17 cellular contexts compared by ENCODE assay signal in genomic region chr18:46452820-46453219, GRCh38.
A peak's percentile ranks its signal among the peaks of the same experiment; 100 is the strongest.
DNase-seq lines count a peak whose midpoint lies in the region; ATAC-seq and TF ChIP-seq lines count a peak whose summit lies in the region.
"Had no signal": no experiment of that assay in that cellular context is flagged by ENCODE, and none has a peak within 500 bp of the region (broad histone marks: within the 10 kb centered on the region; RNA-seq: fewer than 3 reads in every experiment).

No MANE protein-coding gene starts in this region.

- H3K27me3 Mint-ChIP-seq in activated CD8-positive, alpha-beta T cell treated with anti-CD3 and anti-CD28 coated beads for 36 hours = no peaks in the 10 kb centered on the region

- no peaks in the 10 kb centered on the region for H3K27me3 ChIP-seq in RWPE2 (ENCODE audit: insufficient read depth, poor library complexity, severe bottlenecking)
- H3K27me3 ChIP-seq: ascending aorta had no signal

- H3K27ac Mint-ChIP-seq in activated CD8-positive, alpha-beta T cell treated with anti-CD3 and anti-CD28 coated beads for 36 hours = no peak overlapping the region
- H3K27ac Mint-ChIP-seq: dendritic cell treated with granulocyte-macrophage colony-stimulating factor and Interleukin-4, amounts not matched to agents 40 ng/mL and 50 ng/mL, for 4 days; memory B cell; stimulated activated effector memory CD8-positive, alpha-beta T cell treated with anti-CD3 and anti-CD28 coated beads, Interleukin-12 subunit alpha, Interleukin-12 subunit beta, amount 100 ng/mL, for 72 hours had no signal

- no peaks in the 10 kb centered on the region for H3K9me3 Mint-ChIP-seq in activated CD8-positive, alpha-beta T cell treated with anti-CD3 and anti-CD28 coated beads for 36 hours
- H3K9me3 Mint-ChIP-seq: dendritic cell treated with granulocyte-macrophage colony-stimulating factor and Interleukin-4, amounts not matched to agents 40 ng/mL and 50 ng/mL, for 4 days; stimulated activated effector memory CD8-positive, alpha-beta T cell treated with anti-CD3 and anti-CD28 coated beads, Interleukin-12 subunit alpha, Interleukin-12 subunit beta, amount 100 ng/mL, for 72 hours had no signal

- POLR2A ChIA-PET in activated CD8-positive, alpha-beta T cell treated with anti-CD3 and anti-CD28 coated beads for 36 hours (lab: Charles Lee) = no interaction called here

- H3K4me1 ChIP-seq in RWPE2 (ENCODE audit: insufficient read depth, poor library complexity, severe bottlenecking) = no peaks in the 10 kb centered on the region
- H3K4me1 ChIP-seq: ascending aorta had no signal

- DNase-seq in NCI-H345 (lab: John Stamatoyannopoulos, UW) = peak; percentile 18
- DNase-seq in NCI-H345 treated with DMSO at 0.1 percent for 48 hours (lab: John Stamatoyannopoulos, UW; ENCODE audit: unreplicated experiment) = no peak
- DNase-seq in LoVo (ENCODE audit: low spot score) = peak; percentile 54
- no peak for DNase-seq in RWPE2 (ENCODE audit: low spot score)
- DNase-seq in left lobe of liver (ENCODE audit: low spot score) = peak; percentile 14
- no peak for DNase-seq in activated CD8-positive, alpha-beta T cell treated with anti-CD3 and anti-CD28 coated beads for 36 hours
- DNase-seq in nucleus accumbens (lab: John Stamatoyannopoulos, UW) = no peak
- DNase-seq: activated CD8-positive, alpha-beta memory T cell treated with anti-CD3 and anti-CD28 coated beads for 24 hours; activated effector memory CD4-positive, alpha-beta T cell treated with Interleukin-2 at 50 U/mL for 16 hours; Kasumi-1; NCI-H1694 treated with DMSO at 0.1 percent for 48 hours; trophoblast cell had no signal

- intact Hi-C loops in activated CD8-positive, alpha-beta T cell treated with anti-CD3 and anti-CD28 coated beads for 36 hours (cut with micrococcal nuclease) = no loop called here

- no peaks in the 10 kb centered on the region for H3K4me1 Mint-ChIP-seq in activated CD8-positive, alpha-beta T cell treated with anti-CD3 and anti-CD28 coated beads for 36 hours (ENCODE audit: low read depth)
- H3K4me1 Mint-ChIP-seq: memory B cell had no signal

- peak; percentile 68; the same call in 2 of the 3 replicates for ATAC-seq in RWPE2 (ENCODE audit: low read depth)
- no peak for ATAC-seq in left lobe of liver
- ATAC-seq in HG03342 (IDR thresholded peaks at IDR 0.05; ENCODE audit: unreplicated experiment) = no peak
- ATAC-seq in activated CD8-positive, alpha-beta T cell treated with anti-CD3 and anti-CD28 coated beads for 36 hours = no peak
- ATAC-seq: stimulated activated effector memory CD8-positive, alpha-beta T cell treated with anti-CD3 and anti-CD28 coated beads, Interleukin-12 subunit alpha, Interleukin-12 subunit beta, amount 100 ng/mL, for 72 hours had no signal

- no peak overlapping the region for H3K27ac ChIP-seq in RWPE2 (ENCODE audit: poor library complexity, severe bottlenecking)
- H3K27ac ChIP-seq: ascending aorta had no signal

- H3K36me3 Mint-ChIP-seq in activated CD8-positive, alpha-beta T cell treated with anti-CD3 and anti-CD28 coated beads for 36 hours (ENCODE audit: low read depth) = no peaks in the 10 kb centered on the region
- H3K36me3 Mint-ChIP-seq: memory B cell had no signal

- peaks cover 2% of the 10 kb centered on the region for H3K9me3 ChIP-seq in RWPE2 (ENCODE audit: severe bottlenecking)
- H3K9me3 ChIP-seq: ascending aorta had no signal

- H3K4me3 ChIP-seq in RWPE2 (ENCODE audit: severe bottlenecking) = no peak overlapping the region
- H3K4me3 ChIP-seq: ascending aorta had no signal

- H3K4me3 Mint-ChIP-seq in activated CD8-positive, alpha-beta T cell treated with anti-CD3 and anti-CD28 coated beads for 36 hours = no peak overlapping the region
- H3K4me3 Mint-ChIP-seq: dendritic cell treated with granulocyte-macrophage colony-stimulating factor and Interleukin-4, amounts not matched to agents 40 ng/mL and 50 ng/mL, for 4 days; memory B cell; stimulated activated effector memory CD8-positive, alpha-beta T cell treated with anti-CD3 and anti-CD28 coated beads, Interleukin-12 subunit alpha, Interleukin-12 subunit beta, amount 100 ng/mL, for 72 hours had no signal

- TF ChIP-seq CTCF in RWPE2 (IDR thresholded peaks at IDR 0.05; ENCODE audit: poor library complexity, severe bottlenecking) = no peak
- no peak for TF ChIP-seq CTCF in activated CD8-positive, alpha-beta T cell treated with anti-CD3 and anti-CD28 coated beads for 36 hours (IDR thresholded peaks at IDR 0.05)

- CTCF ChIA-PET in activated CD8-positive, alpha-beta T cell treated with anti-CD3 and anti-CD28 coated beads for 36 hours (lab: Charles Lee) = no interaction called here

- peaks cover 19% of the 10 kb centered on the region for H3K36me3 ChIP-seq in RWPE2 (ENCODE audit: low read depth)
- H3K36me3 ChIP-seq: ascending aorta had no signal

Comparison
In these comparisons a context has a peak if more than half of its experiments do, and no peak if none do; other contexts are left out.
1. DNase-seq: peak in NCI-H345 (single experiment), LoVo (single experiment) and left lobe of liver (single experiment); none in NCI-H345 treated with DMSO at 0.1 percent for 48 hours (single experiment), RWPE2 (single experiment), activated CD8-positive, alpha-beta T cell treated with anti-CD3 and anti-CD28 coated beads for 36 hours (single experiment) and nucleus accumbens (0 of 56).